In the genomic region with DNA sequence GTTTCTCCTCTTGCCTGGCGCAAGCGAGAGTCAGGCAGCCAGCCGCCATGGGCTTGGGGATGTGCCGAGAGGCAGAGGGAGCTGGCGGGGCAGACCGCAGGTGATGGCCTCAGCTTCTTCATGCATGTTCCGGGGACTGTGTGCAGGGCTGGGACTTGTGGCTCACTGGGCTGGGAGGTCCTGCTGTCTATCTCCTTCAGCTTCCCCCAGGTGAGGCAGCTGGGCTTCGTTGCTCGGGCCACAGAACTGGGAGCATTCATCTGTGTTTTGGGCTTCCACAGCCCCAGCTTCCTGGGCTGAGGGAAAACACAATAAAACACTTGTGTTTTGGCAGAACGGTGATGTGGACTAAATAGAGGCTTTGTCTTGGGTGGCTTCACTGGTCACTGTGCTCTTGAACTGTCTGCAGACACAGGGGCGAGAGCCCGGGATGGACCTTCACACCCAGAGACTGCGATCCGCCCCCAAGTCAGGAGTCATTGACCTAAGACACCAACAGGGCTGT, we compare ENCODE assay signal across 20 cellular contexts.
"Had no signal": no experiment of that assay in that cellular context is flagged by ENCODE, and none has a peak within 500 bp of the region (broad histone marks: within the 10 kb centered on the region; RNA-seq: fewer than 3 reads in every experiment).

No MANE protein-coding gene starts in this region.

- H3K27ac ChIP-seq: coronary artery, gastrocnemius medialis, psoas muscle, right lobe of liver, thoracic aorta, WERI-Rb-1 had no signal

- H3K4me3 ChIP-seq: coronary artery, gastrocnemius medialis, psoas muscle, right lobe of liver, smooth muscle cell, thoracic aorta, upper lobe of left lung had no signal

- H3K9me3 Mint-ChIP-seq: activated T-cell treated with anti-CD3 and anti-CD28 coated beads, Interleukin-2, amount 50 U/mL, for 72 hours; central memory CD8-positive, alpha-beta T cell; stimulated activated memory B cell treated with anti-CD40 and anti-IgM and Interleukin-4, amounts not matched to agents 10 μg/mL and 1 μg/mL and 100 μg/mL, for 72 hours had no signal

- FAIRE-seq: endometrium had no signal

- ATAC-seq: activated T-cell treated with anti-CD3 and anti-CD28 coated beads, Interleukin-2, amount 50 U/mL, for 72 hours; gastrocnemius medialis; left cardiac atrium; psoas muscle; right lobe of liver; stimulated activated memory B cell treated with anti-CD40 and anti-IgM and Interleukin-4, amounts not matched to agents 10 μg/mL and 1 μg/mL and 100 μg/mL, for 72 hours; T-helper 17 cell had no signal

- H3K4me1 Mint-ChIP-seq: brain had no signal

- H3K36me3 Mint-ChIP-seq: stimulated activated memory B cell treated with anti-CD40 and anti-IgM and Interleukin-4, amounts not matched to agents 10 μg/mL and 1 μg/mL and 100 μg/mL, for 72 hours had no signal

- H3K27me3 ChIP-seq: gastrocnemius medialis, right lobe of liver, upper lobe of left lung had no signal

- H3K4me3 Mint-ChIP-seq: activated T-cell treated with anti-CD3 and anti-CD28 coated beads, Interleukin-2, amount 50 U/mL, for 72 hours; brain; central memory CD8-positive, alpha-beta T cell; nephron progenitor cell; stimulated activated memory B cell treated with anti-CD40 and anti-IgM and Interleukin-4, amounts not matched to agents 10 μg/mL and 1 μg/mL and 100 μg/mL, for 72 hours had no signal

- DNase-seq: activated CD4-positive, alpha-beta T cell treated with anti-CD3 and anti-CD28 coated beads for 1 hour; activated CD8-positive, alpha-beta memory T cell treated with anti-CD3 and anti-CD28 coated beads for 24 hours; activated CD8-positive, alpha-beta memory T cell treated with anti-CD3 and anti-CD28 coated beads, Interleukin-2, amount 50 U/mL, for 48 hours; activated T-cell treated with anti-CD3 and anti-CD28 coated beads, Interleukin-2, amount 50 U/mL, for 72 hours; gastrocnemius medialis; left cardiac atrium; nephron progenitor cell; stimulated activated CD4-positive, alpha-beta T cell treated with anti-CD3 and anti-CD28 coated beads, Interleukin-4, amount 100 ng/mL, for 24 hours; T-helper 17 cell; upper lobe of left lung had no signal

- H3K9me3 ChIP-seq: gastrocnemius medialis, psoas muscle, right lobe of liver, thoracic aorta, upper lobe of left lung had no signal

- H3K4me1 ChIP-seq: gastrocnemius medialis, right lobe of liver had no signal

- H3K36me3 ChIP-seq: right lobe of liver, thoracic aorta, WERI-Rb-1 had no signal

- H3K27ac Mint-ChIP-seq: activated T-cell treated with anti-CD3 and anti-CD28 coated beads, Interleukin-2, amount 50 U/mL, for 72 hours; brain; nephron progenitor cell; stimulated activated memory B cell treated with anti-CD40 and anti-IgM and Interleukin-4, amounts not matched to agents 10 μg/mL and 1 μg/mL and 100 μg/mL, for 72 hours; T-helper 17 cell had no signal
